In the genomic region with DNA sequence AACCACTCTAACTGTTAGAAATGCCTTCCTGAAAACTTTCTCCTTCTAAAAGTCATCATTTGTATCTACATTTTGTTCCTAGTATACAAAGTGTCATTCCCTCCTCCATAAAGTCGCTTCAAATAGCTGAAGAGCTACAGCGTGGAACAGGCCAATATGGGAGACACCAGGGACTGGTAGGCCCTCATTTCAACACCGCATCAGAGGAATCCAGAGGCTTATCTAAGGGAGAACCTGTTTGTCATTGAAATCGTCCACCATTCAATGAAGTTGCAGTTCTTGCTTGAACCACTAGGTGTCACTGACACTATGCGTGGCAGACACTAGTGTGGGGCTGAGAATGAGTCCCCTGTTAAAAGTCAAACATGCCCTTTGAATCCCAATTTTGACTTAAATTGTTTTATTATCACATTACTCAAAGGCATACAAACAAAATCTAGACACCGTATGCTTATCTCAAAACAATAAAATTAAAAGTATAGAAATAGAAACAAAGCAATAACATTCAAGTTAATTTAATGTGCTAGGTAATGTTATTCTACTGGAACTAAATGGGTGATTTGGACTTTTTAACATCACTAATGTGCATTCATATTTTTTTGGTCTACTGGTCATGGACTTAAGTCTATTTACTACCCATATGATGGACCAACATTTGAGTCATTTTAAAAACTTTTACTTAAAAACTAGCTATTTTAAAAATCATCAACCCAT, we compare ENCODE assay signal across 1 cellular context.
TF ChIP-seq lines count a peak whose summit lies in the region.

No MANE protein-coding gene starts in this region.

TF ChIP-seq in GM23338, 12 proteins besides CTCF, POLR2A, EP300 and RAD21 (continued from another document):
- TF ChIP-seq, protein P1, sequence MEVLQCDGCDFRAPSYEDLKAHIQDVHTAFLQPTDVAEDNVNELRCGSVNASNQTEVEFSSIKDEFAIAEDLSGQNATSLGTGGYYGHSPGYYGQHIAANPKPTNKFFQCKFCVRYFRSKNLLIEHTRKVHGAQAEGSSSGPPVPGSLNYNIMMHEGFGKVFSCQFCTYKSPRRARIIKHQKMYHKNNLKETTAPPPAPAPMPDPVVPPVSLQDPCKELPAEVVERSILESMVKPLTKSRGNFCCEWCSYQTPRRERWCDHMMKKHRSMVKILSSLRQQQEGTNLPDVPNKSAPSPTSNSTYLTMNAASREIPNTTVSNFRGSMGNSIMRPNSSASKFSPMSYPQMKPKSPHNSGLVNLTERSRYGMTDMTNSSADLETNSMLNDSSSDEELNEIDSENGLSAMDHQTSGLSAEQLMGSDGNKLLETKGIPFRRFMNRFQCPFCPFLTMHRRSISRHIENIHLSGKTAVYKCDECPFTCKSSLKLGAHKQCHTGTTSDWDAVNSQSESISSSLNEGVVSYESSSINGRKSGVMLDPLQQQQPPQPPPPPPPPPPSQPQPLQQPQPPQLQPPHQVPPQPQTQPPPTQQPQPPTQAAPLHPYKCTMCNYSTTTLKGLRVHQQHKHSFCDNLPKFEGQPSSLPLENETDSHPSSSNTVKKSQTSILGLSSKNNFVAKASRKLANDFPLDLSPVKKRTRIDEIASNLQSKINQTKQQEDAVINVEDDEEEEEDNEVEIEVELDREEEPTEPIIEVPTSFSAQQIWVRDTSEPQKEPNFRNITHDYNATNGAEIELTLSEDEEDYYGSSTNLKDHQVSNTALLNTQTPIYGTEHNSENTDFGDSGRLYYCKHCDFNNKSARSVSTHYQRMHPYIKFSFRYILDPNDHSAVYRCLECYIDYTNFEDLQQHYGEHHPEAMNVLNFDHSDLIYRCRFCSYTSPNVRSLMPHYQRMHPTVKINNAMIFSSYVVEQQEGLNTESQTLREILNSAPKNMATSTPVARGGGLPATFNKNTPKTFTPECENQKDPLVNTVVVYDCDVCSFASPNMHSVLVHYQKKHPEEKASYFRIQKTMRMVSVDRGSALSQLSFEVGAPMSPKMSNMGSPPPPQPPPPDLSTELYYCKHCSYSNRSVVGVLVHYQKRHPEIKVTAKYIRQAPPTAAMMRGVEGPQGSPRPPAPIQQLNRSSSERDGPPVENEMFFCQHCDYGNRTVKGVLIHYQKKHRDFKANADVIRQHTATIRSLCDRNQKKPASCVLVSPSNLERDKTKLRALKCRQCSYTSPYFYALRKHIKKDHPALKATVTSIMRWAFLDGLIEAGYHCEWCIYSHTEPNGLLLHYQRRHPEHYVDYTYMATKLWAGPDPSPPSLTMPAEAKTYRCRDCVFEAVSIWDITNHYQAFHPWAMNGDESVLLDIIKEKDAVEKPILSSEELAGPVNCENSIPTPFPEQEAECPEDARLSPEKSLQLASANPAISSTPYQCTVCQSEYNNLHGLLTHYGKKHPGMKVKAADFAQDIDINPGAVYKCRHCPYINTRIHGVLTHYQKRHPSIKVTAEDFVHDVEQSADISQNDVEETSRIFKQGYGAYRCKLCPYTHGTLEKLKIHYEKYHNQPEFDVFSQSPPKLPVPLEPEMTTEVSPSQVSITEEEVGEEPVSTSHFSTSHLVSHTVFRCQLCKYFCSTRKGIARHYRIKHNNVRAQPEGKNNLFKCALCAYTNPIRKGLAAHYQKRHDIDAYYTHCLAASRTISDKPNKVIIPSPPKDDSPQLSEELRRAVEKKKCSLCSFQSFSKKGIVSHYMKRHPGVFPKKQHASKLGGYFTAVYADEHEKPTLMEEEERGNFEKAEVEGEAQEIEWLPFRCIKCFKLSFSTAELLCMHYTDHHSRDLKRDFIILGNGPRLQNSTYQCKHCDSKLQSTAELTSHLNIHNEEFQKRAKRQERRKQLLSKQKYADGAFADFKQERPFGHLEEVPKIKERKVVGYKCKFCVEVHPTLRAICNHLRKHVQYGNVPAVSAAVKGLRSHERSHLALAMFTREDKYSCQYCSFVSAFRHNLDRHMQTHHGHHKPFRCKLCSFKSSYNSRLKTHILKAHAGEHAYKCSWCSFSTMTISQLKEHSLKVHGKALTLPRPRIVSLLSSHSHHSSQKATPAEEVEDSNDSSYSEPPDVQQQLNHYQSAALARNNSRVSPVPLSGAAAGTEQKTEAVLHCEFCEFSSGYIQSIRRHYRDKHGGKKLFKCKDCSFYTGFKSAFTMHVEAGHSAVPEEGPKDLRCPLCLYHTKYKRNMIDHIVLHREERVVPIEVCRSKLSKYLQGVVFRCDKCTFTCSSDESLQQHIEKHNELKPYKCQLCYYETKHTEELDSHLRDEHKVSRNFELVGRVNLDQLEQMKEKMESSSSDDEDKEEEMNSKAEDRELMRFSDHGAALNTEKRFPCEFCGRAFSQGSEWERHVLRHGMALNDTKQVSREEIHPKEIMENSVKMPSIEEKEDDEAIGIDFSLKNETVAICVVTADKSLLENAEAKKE (CRISPR knock-in tag; IDR thresholded peaks at IDR 0.05), result no peak
- TF ChIP-seq CREB1 (CRISPR knock-in tag; IDR thresholded peaks at IDR 0.05; ENCODE audit: low read depth) (no peak), STAT1 (IDR thresholded peaks at IDR 0.05; ENCODE audit: unreplicated experiment) (no peak), JUNB (IDR thresholded peaks at IDR 0.05; ENCODE audit: unreplicated experiment) (no peak), ZNF114 (CRISPR knock-in tag; IDR thresholded peaks at IDR 0.05) (no peak), NANOG (IDR thresholded peaks at IDR 0.05; ENCODE audit: borderline replicate concordance) (no peak), EZH2phosphoT487 (IDR thresholded peaks at IDR 0.05; ENCODE audit: unreplicated experiment) (no peak), POLR2AphosphoS5 (IDR thresholded peaks at IDR 0.05; ENCODE audit: low read depth) (no peak), EZH2 (IDR thresholded peaks at IDR 0.05; ENCODE audit: low read depth, unreplicated experiment) (no peak)
- TF ChIP-seq, protein P2, sequence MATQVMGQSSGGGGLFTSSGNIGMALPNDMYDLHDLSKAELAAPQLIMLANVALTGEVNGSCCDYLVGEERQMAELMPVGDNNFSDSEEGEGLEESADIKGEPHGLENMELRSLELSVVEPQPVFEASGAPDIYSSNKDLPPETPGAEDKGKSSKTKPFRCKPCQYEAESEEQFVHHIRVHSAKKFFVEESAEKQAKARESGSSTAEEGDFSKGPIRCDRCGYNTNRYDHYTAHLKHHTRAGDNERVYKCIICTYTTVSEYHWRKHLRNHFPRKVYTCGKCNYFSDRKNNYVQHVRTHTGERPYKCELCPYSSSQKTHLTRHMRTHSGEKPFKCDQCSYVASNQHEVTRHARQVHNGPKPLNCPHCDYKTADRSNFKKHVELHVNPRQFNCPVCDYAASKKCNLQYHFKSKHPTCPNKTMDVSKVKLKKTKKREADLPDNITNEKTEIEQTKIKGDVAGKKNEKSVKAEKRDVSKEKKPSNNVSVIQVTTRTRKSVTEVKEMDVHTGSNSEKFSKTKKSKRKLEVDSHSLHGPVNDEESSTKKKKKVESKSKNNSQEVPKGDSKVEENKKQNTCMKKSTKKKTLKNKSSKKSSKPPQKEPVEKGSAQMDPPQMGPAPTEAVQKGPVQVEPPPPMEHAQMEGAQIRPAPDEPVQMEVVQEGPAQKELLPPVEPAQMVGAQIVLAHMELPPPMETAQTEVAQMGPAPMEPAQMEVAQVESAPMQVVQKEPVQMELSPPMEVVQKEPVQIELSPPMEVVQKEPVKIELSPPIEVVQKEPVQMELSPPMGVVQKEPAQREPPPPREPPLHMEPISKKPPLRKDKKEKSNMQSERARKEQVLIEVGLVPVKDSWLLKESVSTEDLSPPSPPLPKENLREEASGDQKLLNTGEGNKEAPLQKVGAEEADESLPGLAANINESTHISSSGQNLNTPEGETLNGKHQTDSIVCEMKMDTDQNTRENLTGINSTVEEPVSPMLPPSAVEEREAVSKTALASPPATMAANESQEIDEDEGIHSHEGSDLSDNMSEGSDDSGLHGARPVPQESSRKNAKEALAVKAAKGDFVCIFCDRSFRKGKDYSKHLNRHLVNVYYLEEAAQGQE (IDR thresholded peaks at IDR 0.05; ENCODE audit: unreplicated experiment), result no peak
TF ChIP-seq in GM23338: peak in this region for 0.
